Comparison of ENCODE assay signal across 19 cellular contexts in genomic region chr7:30525409-30525808, GRCh38.
"Had no signal": no experiment of that assay in that cellular context is flagged by ENCODE, and none has a peak within 500 bp of the region (broad histone marks: within the 10 kb centered on the region; RNA-seq: fewer than 3 reads in every experiment).

No MANE protein-coding gene starts in this region.

- H3K36me3 ChIP-seq: ascending aorta, WERI-Rb-1 had no signal

- H3K27me3 ChIP-seq: ascending aorta had no signal

- H3K27ac ChIP-seq: ascending aorta, WERI-Rb-1 had no signal

- ATAC-seq: activated CD4-positive, alpha-beta T cell treated with anti-CD3 and anti-CD28 coated beads for 36 hours; activated CD8-positive, alpha-beta T cell treated with anti-CD3 and anti-CD28 coated beads, Interleukin-2, amount 10 ng/mL, durations not matched to agents 7 days and 5 days; PC-3; T-cell had no signal

- H3K9me3 ChIP-seq: ascending aorta had no signal

- H3K4me3 ChIP-seq: ascending aorta had no signal

- H3K4me1 ChIP-seq: ascending aorta had no signal

- DNase-seq: activated CD4-positive, alpha-beta T cell treated with anti-CD3 and anti-CD28 coated beads for 36 hours; activated CD4-positive, alpha-beta T cell treated with anti-CD3 and anti-CD28 coated beads, Interleukin-2, amount 50 U/mL, for 1 hour; activated CD8-positive, alpha-beta memory T cell treated with anti-CD3 and anti-CD28 coated beads, Interleukin-2, amount 50 U/mL, for 48 hours; activated CD8-positive, alpha-beta T cell treated with anti-CD3 and anti-CD28 coated beads, Interleukin-2, amount 10 ng/mL, durations not matched to agents 7 days and 5 days; activated T-cell treated with anti-CD3 and anti-CD28 coated beads, Interleukin-2, amount 50 U/mL, for 1 hour; amniotic stem cell; MM.1S; NCI-H1105; NCI-H1436; NCI-H1694 treated with DMSO at 0.1 percent for 48 hours; NCI-H2029 treated with DMSO at 0.1 percent for 48 hours; NCI-H510A treated with DMSO at 0.1 percent for 48 hours; PC-3; SIG-M5; T-cell; T-helper 2 cell; T1000; WERI-Rb-1 had no signal
